In the genomic region with DNA sequence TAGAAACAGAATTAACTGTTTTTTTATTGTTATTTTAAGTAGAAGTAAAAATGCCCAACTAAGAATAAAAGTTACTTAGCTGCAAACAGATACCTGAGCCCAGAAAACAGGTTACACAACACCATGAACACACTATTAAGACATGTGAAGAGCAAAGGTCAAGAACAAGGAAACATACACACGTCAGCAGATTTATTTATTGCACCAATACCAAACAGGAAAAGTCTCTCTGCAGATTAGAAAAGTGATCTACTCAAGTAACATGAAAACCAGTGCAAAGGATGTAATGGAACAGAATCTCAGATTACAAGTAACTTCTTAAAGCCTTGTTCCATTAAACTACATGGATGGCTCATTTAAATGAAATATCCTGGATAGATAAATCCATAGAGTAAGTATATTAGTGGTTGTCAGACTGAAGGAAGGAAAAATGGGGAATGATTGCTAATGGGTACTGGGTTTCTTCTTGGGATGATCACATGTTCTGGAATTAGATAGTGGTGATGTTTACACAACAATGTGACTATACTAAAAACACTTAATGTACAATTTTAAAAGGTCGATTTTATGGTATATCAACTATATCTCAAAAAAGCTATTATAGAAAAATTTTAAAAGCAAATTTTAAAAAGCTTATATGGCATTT, we compare ENCODE assay signal across 1 cellular context.
A peak's percentile ranks its signal among the peaks of the same experiment; 100 is the strongest.
TF ChIP-seq lines count a peak whose summit lies in the region.

No MANE protein-coding gene starts in this region.

TF ChIP-seq in HepG2, 621 proteins besides CTCF, POLR2A, EP300 and RAD21 (continued from another document and continues in another):
- TF ChIP-seq ZNF772 (CRISPR knock-in tag; IDR thresholded peaks at IDR 0.05) (no peak), MTF2 (CRISPR knock-in tag; IDR thresholded peaks at IDR 0.05; ENCODE audit: borderline replicate concordance) (no peak), ZNF572 (CRISPR knock-in tag; IDR thresholded peaks at IDR 0.05) (no peak), MTERF4 (CRISPR knock-in tag; IDR thresholded peaks at IDR 0.05) (no peak), KAT7 (CRISPR knock-in tag; IDR thresholded peaks at IDR 0.05; ENCODE audit: borderline replicate concordance) (0 out of 2 replicates have a peak, but pooled peaks have one; percentile 32), JDP2 (CRISPR knock-in tag; IDR thresholded peaks at IDR 0.05; ENCODE audit: borderline replicate concordance) (no peak), ATF1 (CRISPR knock-in tag; IDR thresholded peaks at IDR 0.05) (peak; percentile 38; the same call in 1 of the 2 replicates), HDAC2 (CRISPR knock-in tag; IDR thresholded peaks at IDR 0.05) (peak; percentile 57), ARHGAP35 (CRISPR knock-in tag; IDR thresholded peaks at IDR 0.05; ENCODE audit: borderline replicate concordance) (no peak), ZNF460 (CRISPR knock-in tag; IDR thresholded peaks at IDR 0.05; ENCODE audit: borderline replicate concordance) (no peak), ZNF468 (CRISPR knock-in tag; IDR thresholded peaks at IDR 0.05) (no peak), RFXANK (CRISPR knock-in tag; IDR thresholded peaks at IDR 0.05) (no peak), ZNF546 (CRISPR knock-in tag; conservative IDR thresholded peaks at IDR 0.05) (no peak), ZSCAN5A (CRISPR knock-in tag; IDR thresholded peaks at IDR 0.05; ENCODE audit: borderline replicate concordance) (no peak), SIX1 (CRISPR knock-in tag; IDR thresholded peaks at IDR 0.05; ENCODE audit: borderline replicate concordance) (peak; percentile 47; the same call in 1 of the 2 replicates), ZNF800 (CRISPR knock-in tag; IDR thresholded peaks at IDR 0.05) (no peak), CEBPG (CRISPR knock-in tag; IDR thresholded peaks at IDR 0.05) (peak; percentile 90), NFATC3 (CRISPR knock-in tag; IDR thresholded peaks at IDR 0.05) (no peak), NR2F6 (IDR thresholded peaks at IDR 0.05) (peak; percentile 77), NR2F6 (CRISPR knock-in tag; IDR thresholded peaks at IDR 0.05) (peak; percentile 87), TEAD2 (CRISPR knock-in tag; IDR thresholded peaks at IDR 0.05) (no peak), ZNF558 (CRISPR knock-in tag; IDR thresholded peaks at IDR 0.05; ENCODE audit: borderline replicate concordance) (no peak), CREM (IDR thresholded peaks at IDR 0.05) (peak; percentile 57; the same call in 1 of the 2 replicates), CREM (CRISPR knock-in tag; IDR thresholded peaks at IDR 0.05) (no peak), HNF4G (IDR thresholded peaks at IDR 0.05; ENCODE audit: borderline replicate concordance, low read depth, low read length) (peak; percentile 65), HNF4G (CRISPR knock-in tag; IDR thresholded peaks at IDR 0.05; ENCODE audit: borderline replicate concordance, low read depth) (no peak), THAP11 (CRISPR knock-in tag; IDR thresholded peaks at IDR 0.05) (peak; percentile 19; the same call in 1 of the 2 replicates), MED1 (CRISPR knock-in tag; IDR thresholded peaks at IDR 0.05) (peak; percentile 55), ZNF407 (CRISPR knock-in tag; IDR thresholded peaks at IDR 0.05; ENCODE audit: not compliant biosample characterization) (no peak)
- TF ChIP-seq, protein P1, sequence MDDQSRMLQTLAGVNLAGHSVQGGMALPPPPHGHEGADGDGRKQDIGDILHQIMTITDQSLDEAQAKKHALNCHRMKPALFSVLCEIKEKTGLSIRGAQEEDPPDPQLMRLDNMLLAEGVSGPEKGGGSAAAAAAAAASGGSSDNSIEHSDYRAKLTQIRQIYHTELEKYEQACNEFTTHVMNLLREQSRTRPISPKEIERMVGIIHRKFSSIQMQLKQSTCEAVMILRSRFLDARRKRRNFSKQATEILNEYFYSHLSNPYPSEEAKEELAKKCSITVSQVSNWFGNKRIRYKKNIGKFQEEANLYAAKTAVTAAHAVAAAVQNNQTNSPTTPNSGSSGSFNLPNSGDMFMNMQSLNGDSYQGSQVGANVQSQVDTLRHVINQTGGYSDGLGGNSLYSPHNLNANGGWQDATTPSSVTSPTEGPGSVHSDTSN (CRISPR knock-in tag; IDR thresholded peaks at IDR 0.05; ENCODE audit: borderline replicate concordance) = no peak
- TF ChIP-seq, protein P2, sequence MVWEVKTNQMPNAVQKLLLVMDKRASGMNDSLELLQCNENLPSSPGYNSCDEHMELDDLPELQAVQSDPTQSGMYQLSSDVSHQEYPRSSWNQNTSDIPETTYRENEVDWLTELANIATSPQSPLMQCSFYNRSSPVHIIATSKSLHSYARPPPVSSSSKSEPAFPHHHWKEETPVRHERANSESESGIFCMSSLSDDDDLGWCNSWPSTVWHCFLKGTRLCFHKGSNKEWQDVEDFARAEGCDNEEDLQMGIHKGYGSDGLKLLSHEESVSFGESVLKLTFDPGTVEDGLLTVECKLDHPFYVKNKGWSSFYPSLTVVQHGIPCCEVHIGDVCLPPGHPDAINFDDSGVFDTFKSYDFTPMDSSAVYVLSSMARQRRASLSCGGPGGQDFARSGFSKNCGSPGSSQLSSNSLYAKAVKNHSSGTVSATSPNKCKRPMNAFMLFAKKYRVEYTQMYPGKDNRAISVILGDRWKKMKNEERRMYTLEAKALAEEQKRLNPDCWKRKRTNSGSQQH (CRISPR knock-in tag; IDR thresholded peaks at IDR 0.05; ENCODE audit: low read depth) = no peak
- TF ChIP-seq, protein P3, sequence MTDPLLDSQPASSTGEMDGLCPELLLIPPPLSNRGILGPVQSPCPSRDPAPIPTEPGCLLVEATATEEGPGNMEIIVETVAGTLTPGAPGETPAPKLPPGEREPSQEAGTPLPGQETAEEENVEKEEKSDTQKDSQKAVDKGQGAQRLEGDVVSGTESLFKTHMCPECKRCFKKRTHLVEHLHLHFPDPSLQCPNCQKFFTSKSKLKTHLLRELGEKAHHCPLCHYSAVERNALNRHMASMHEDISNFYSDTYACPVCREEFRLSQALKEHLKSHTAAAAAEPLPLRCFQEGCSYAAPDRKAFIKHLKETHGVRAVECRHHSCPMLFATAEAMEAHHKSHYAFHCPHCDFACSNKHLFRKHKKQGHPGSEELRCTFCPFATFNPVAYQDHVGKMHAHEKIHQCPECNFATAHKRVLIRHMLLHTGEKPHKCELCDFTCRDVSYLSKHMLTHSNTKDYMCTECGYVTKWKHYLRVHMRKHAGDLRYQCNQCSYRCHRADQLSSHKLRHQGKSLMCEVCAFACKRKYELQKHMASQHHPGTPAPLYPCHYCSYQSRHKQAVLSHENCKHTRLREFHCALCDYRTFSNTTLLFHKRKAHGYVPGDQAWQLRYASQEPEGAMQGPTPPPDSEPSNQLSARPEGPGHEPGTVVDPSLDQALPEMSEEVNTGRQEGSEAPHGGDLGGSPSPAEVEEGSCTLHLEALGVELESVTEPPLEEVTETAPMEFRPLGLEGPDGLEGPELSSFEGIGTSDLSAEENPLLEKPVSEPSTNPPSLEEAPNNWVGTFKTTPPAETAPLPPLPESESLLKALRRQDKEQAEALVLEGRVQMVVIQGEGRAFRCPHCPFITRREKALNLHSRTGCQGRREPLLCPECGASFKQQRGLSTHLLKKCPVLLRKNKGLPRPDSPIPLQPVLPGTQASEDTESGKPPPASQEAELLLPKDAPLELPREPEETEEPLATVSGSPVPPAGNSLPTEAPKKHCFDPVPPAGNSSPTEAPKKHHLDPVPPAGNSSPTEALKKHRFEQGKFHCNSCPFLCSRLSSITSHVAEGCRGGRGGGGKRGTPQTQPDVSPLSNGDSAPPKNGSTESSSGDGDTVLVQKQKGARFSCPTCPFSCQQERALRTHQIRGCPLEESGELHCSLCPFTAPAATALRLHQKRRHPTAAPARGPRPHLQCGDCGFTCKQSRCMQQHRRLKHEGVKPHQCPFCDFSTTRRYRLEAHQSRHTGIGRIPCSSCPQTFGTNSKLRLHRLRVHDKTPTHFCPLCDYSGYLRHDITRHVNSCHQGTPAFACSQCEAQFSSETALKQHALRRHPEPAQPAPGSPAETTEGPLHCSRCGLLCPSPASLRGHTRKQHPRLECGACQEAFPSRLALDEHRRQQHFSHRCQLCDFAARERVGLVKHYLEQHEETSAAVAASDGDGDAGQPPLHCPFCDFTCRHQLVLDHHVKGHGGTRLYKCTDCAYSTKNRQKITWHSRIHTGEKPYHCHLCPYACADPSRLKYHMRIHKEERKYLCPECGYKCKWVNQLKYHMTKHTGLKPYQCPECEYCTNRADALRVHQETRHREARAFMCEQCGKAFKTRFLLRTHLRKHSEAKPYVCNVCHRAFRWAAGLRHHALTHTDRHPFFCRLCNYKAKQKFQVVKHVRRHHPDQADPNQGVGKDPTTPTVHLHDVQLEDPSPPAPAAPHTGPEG (CRISPR knock-in tag; IDR thresholded peaks at IDR 0.05) = no peak
- TF ChIP-seq, protein P4, sequence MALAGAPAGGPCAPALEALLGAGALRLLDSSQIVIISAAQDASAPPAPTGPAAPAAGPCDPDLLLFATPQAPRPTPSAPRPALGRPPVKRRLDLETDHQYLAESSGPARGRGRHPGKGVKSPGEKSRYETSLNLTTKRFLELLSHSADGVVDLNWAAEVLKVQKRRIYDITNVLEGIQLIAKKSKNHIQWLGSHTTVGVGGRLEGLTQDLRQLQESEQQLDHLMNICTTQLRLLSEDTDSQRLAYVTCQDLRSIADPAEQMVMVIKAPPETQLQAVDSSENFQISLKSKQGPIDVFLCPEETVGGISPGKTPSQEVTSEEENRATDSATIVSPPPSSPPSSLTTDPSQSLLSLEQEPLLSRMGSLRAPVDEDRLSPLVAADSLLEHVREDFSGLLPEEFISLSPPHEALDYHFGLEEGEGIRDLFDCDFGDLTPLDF (CRISPR knock-in tag; IDR thresholded peaks at IDR 0.05) = no peak
